Comparison of ENCODE assay signal across 8 cellular contexts in genomic region chr1:85576256-85576641, GRCh38. TPM values are rescaled to one million over a fixed set of nuclear protein-coding genes. Genes with fewer than 3 reads are reported as not detected.
DNase-seq lines count a peak whose midpoint lies in the region; ATAC-seq and TF ChIP-seq lines count a peak whose summit lies in the region.

No MANE protein-coding gene starts in this region.

- no peak overlapping the region for H4K8ac ChIP-seq in mesendoderm (ENCODE audit: low read depth, low read length)

- no peak for TF ChIP-seq POLR2A in breast epithelium (IDR thresholded peaks at IDR 0.05)
- TF ChIP-seq POLR2A in uterus (IDR thresholded peaks at IDR 0.05) = no peak

- H3K56ac ChIP-seq in mesendoderm (ENCODE audit: low read length) = peak overlapping the region; percentile 95

- intact Hi-C loops in left cardiac atrium (cut with DNase I) = no loop called here
- intact Hi-C loops in breast epithelium (cut with DNase I; ENCODE audit: low total_unique reads) = loop anchor here (10.0 kb wide), 1 partner anchor 271 kb away; no protein-coding TSS in a partner anchor
- intact Hi-C loops in uterus (cut with DNase I; ENCODE audit: low total_unique reads) = no loop called here

- no CpG with 5 or more reads among the region's 16 CpGs for WGBS in mesendoderm (ENCODE audit: extremely low coverage, insufficient coverage, low lambda C conversion rate)

- H3K23ac ChIP-seq in mesendoderm (ENCODE audit: low read length) = peak overlapping the region; percentile 32

- H3K4ac ChIP-seq in mesendoderm (ENCODE audit: low read depth, low read length) = peak overlapping the region; percentile 4

- TF ChIP-seq CTCF in cardiac muscle cell (IDR thresholded peaks at IDR 0.05; ENCODE audit: low read depth, low read length) (no peak), breast epithelium (IDR thresholded peaks at IDR 0.05) (no peak), uterus (IDR thresholded peaks at IDR 0.05) (no peak)

- H3K4me3 ChIP-seq in cardiac muscle cell (peak overlapping the region; percentile 68), breast epithelium (peak overlapping the region; percentile 73 to 86 (median 73)), mesendoderm (ENCODE audit: low read length) (peak overlapping the region; percentile 52), uterus (peak overlapping the region; percentile 53 to 57)

- peaks cover 5% of the 10 kb centered on the region for H3K79me2 ChIP-seq in mesendoderm (ENCODE audit: control insufficient read depth, insufficient read depth, low read length)

- no peaks in the 10 kb centered on the region for H3K79me1 ChIP-seq in mesendoderm (ENCODE audit: low read length)

- H3K4me1 ChIP-seq in cardiac muscle cell (ENCODE audit: low read depth) (peaks cover 9% of the 10 kb centered on the region), breast epithelium (peaks cover 0 to 6% of the 10 kb centered on the region in 2 donors), mesendoderm (ENCODE audit: control insufficient read depth, low read depth, low read length) (peaks cover 2% of the 10 kb centered on the region), uterus (peaks cover 0 to 9% of the 10 kb centered on the region in 2 donors)

- H3K36me3 ChIP-seq in cardiac muscle cell (no peaks in the 10 kb centered on the region), breast epithelium (no peaks in the 10 kb centered on the region), mesendoderm (ENCODE audit: control insufficient read depth, insufficient read depth, low read length) (no peaks in the 10 kb centered on the region), uterus (no peaks in the 10 kb centered on the region)

- no peak for ATAC-seq in left cardiac atrium

- H4K5ac ChIP-seq in mesendoderm (ENCODE audit: low read length) = no peak overlapping the region

- peak overlapping the region; percentile 47 for H3K4me2 ChIP-seq in mesendoderm (ENCODE audit: low read length)

- H2BK15ac ChIP-seq in mesendoderm (replicated peaks; ENCODE audit: low read depth) = no peak overlapping the region

- no peak for DNase-seq in cardiac muscle cell (ENCODE audit: low read depth in 1 of 2, low spot score in 1 of 2)
- no peak for DNase-seq in left cardiac atrium
- peak in 1 of 2 donors; percentile 71 for DNase-seq in breast epithelium (ENCODE audit: low spot score in 2 of 2)
- no peak for DNase-seq in mesendoderm
- DNase-seq in uterus = no peak
- DNase-seq in GM19238 (ENCODE audit: insufficient read length, low spot score) = no peak
- no peak for DNase-seq in NCI-H2081 treated with DMSO at 0.1 percent for 48 hours (lab: John Stamatoyannopoulos, UW)
- no peak for DNase-seq in NCI-H526 (lab: John Stamatoyannopoulos, UW)

- H3K27me3 ChIP-seq in cardiac muscle cell (no peaks in the 10 kb centered on the region), breast epithelium (no peaks in the 10 kb centered on the region), mesendoderm (ENCODE audit: insufficient read depth, low read length, poor library complexity) (no peaks in the 10 kb centered on the region), uterus (no peaks in the 10 kb centered on the region)

- H3K27ac ChIP-seq in cardiac muscle cell (peak overlapping the region; percentile 98), breast epithelium (peak overlapping the region; percentile 99), mesendoderm (ENCODE audit: low read depth, low read length) (peak overlapping the region; percentile 76), uterus (peak overlapping the region; percentile 99 to 100)

- H3K9me3 ChIP-seq in cardiac muscle cell (ENCODE audit: low read depth) = no peaks in the 10 kb centered on the region
- no peaks in the 10 kb centered on the region for H3K9me3 ChIP-seq in breast epithelium
- H3K9me3 ChIP-seq in uterus = no peaks in the 10 kb centered on the region

- no peak overlapping the region for H2AK5ac ChIP-seq in mesendoderm (ENCODE audit: low read length)

- H2BK5ac ChIP-seq in mesendoderm (ENCODE audit: low read length) = peak overlapping the region; percentile 47

- H3K9ac ChIP-seq in mesendoderm (ENCODE audit: low read length) = peak overlapping the region; percentile 70

- peak overlapping the region; percentile 41 for H3K18ac ChIP-seq in mesendoderm (ENCODE audit: low read length)

- H2BK120ac ChIP-seq in mesendoderm (ENCODE audit: low read depth, low read length) = no peak overlapping the region

RNA-seq across cellular contexts. Expression of gene CCN1, which starts 4.3 kb away (rescaled TPM):
- total RNA-seq in cardiac muscle cell (23.3 and 31.2 TPM in 2 replicates), left cardiac atrium (100 to 1,000 TPM in 1 of 2 donors, 10 to 100 TPM in 1; 98.4 to 140 TPM), breast epithelium (100 to 1,000 TPM; 109 to 243 (median 110) TPM), uterus (100 to 1,000 TPM in 2 of 4 donors, 10 to 100 TPM in 2; 28.2 to 324 (median 134) TPM)
- polyA plus RNA-seq in cardiac muscle cell = 82.5 and 93.0 TPM in 2 replicates
- polyA plus RNA-seq in mesendoderm (2013, experiment 1 of 2) = 188 TPM
- polyA plus RNA-seq in mesendoderm (2013, experiment 2 of 2) = 199 TPM
